In the genomic region with DNA sequence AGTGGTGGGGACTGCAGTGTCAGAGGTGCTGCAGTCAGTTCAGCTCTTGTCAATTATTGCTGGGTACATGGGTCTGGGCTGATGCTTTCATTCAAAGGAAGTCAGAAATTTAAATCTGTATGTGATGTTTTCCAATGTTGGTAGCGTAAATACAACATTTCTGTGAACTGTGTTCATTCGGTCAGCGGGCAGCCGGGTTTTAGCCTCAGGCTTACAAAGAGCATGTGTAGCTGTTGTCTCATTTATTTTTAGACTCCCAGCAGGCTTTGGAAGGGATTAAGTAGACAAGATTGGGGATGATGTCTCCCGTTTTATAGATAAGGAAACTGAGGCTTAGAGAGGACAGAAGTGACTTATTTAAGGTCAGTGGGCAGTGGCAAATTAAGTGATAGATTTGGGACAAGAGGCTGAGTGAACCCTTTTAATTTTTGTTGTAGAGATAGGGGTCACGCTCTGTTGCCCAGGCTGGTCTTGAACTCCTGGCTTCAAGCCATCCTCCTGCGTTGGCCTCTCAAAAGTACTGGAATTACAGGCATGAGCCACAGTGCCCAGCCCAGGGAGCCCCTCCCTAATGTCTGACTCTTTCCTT, we compare ENCODE assay signal across 20 cellular contexts. TPM values are rescaled to one million over a fixed set of nuclear protein-coding genes. Genes with fewer than 3 reads are reported as not detected.
DNase-seq lines count a peak whose midpoint lies in the region; ATAC-seq, FAIRE-seq and TF ChIP-seq lines count a peak whose summit lies in the region.
"Had no signal": no experiment of that assay in that cellular context is flagged by ENCODE, and none has a peak within 500 bp of the region (broad histone marks: within the 10 kb centered on the region; RNA-seq: fewer than 3 reads in every experiment).

No MANE protein-coding gene starts in this region.

- no peaks in the 10 kb centered on the region for H3K9me2 ChIP-seq in GM23338 (ENCODE audit: insufficient read depth)

- H3K4ac ChIP-seq in H1 (replicated peaks; ENCODE audit: insufficient read length, low read depth, low read length), result no peak overlapping the region

- peak overlapping the region; percentile 50; the same call in 1 of the 2 replicates for H2BK12ac ChIP-seq in H1 (ENCODE audit: low read depth, low read length)

- POLR2A ChIA-PET in H1 (lab: Charles Lee; ENCODE audit: partially characterized antibody), result interaction anchor here (0.7 kb wide), 2 partner anchors 15 to 117 kb away, joined by 3 read pairs; no protein-coding TSS in a partner anchor

- H3K27me3 ChIP-seq in GM23338 (ENCODE audit: insufficient read depth) (no peaks in the 10 kb centered on the region), OCI-LY3 (ENCODE audit: low read depth, low read length) (no peaks in the 10 kb centered on the region), H1 (replicated peaks in 1 of 4; ENCODE audit: control insufficient read depth in 3 of 4, extremely low read depth in 1 of 4, insufficient read depth in 3 of 4, low read length in 3 of 4) (no peaks in the 10 kb centered on the region), osteoblast (ENCODE audit: insufficient read depth, low read length) (no peaks in the 10 kb centered on the region)

- H3K9ac ChIP-seq in OCI-LY3 (ENCODE audit: low read length) (peak overlapping the region; percentile 35; the same call in 1 of the 2 replicates), H1 (replicated peaks in 1 of 4; ENCODE audit: extremely low read depth in 1 of 4, low read depth in 3 of 4, low read length in 3 of 4) (no peak overlapping the region)

- peaks cover 8% of the 10 kb centered on the region for H3K27me3 Mint-ChIP-seq in GM23338 (ENCODE audit: insufficient read depth, low read depth, poor library complexity)
- H3K27me3 Mint-ChIP-seq: CD4-positive, CD25-positive, alpha-beta regulatory T cell; IgD-negative memory B cell had no signal

- no peaks in the 10 kb centered on the region for H3F3A ChIP-seq in GM23338 (replicated peaks; ENCODE audit: low read depth)

- no peak overlapping the region for H2BK15ac ChIP-seq in H1 (ENCODE audit: low read length)

- no peak overlapping the region for H2AK5ac ChIP-seq in H1 (ENCODE audit: low read depth, low read length)

- no peaks in the 10 kb centered on the region for H3K36me3 Mint-ChIP-seq in GM23338 (ENCODE audit: low read depth)
- H3K36me3 Mint-ChIP-seq: CD4-positive, CD25-positive, alpha-beta regulatory T cell; IgD-negative memory B cell had no signal

- H3K56ac ChIP-seq in H1 (replicated peaks; ENCODE audit: insufficient read length, low read depth, low read length), result no peak overlapping the region

- H3K79me2 ChIP-seq in GM23338 (replicated peaks; ENCODE audit: insufficient read depth) (no peaks in the 10 kb centered on the region), OCI-LY3 (ENCODE audit: low read length) (no peaks in the 10 kb centered on the region), H1 (ENCODE audit: control insufficient read depth in 1 of 2, insufficient read depth in 2 of 2, low read length in 2 of 2) (no peaks in the 10 kb centered on the region), osteoblast (ENCODE audit: insufficient read depth, low read length) (no peaks in the 10 kb centered on the region)

- TF ChIP-seq EP300 in H1 (IDR thresholded peaks at IDR 0.05; ENCODE audit: borderline replicate concordance in 1 of 2, low read depth in 2 of 2, low read length in 2 of 2), result no peak

- H3K27ac ChIP-seq in GM23338 (ENCODE audit: low read depth), result no peak overlapping the region
- H3K27ac ChIP-seq in OCI-LY3 (ENCODE audit: low read length), result no peak overlapping the region
- H3K27ac ChIP-seq in H1 (ENCODE audit: low read depth, low read length), result no peak overlapping the region
- H3K27ac ChIP-seq in osteoblast (ENCODE audit: low read depth, low read length), result no peak overlapping the region
- H3K27ac ChIP-seq: HL-60 had no signal

- no peak overlapping the region for H3K14ac ChIP-seq in H1 (ENCODE audit: insufficient read length)

- WGBS in H1 (ENCODE audit: extremely low coverage in 1 of 2, insufficient coverage in 1 of 2, insufficient read length in 1 of 2, insufficient replicate concordance in 2 of 2, low coverage in 1 of 2, low lambda C conversion rate in 2 of 2, missing lambda C conversion rate in 1 of 2), 2 experiments, result 92% methylated on average over 7 of the region's 7 CpGs; no CpG with 5 or more reads in 1 of the 2 experiments

- no peak overlapping the region for H4K91ac ChIP-seq in H1 (replicated peaks; ENCODE audit: insufficient read length, low read length)

- no peaks in the 10 kb centered on the region for H3K9me3 Mint-ChIP-seq in GM23338
- H3K9me3 Mint-ChIP-seq: CD4-positive, CD25-positive, alpha-beta regulatory T cell; HFFc6; IgD-negative memory B cell had no signal

- H3K27ac Mint-ChIP-seq in GM23338, result no peak overlapping the region
- H3K27ac Mint-ChIP-seq: HFFc6 had no signal

- DNase-seq in GM23338 (ENCODE audit: low spot score) (no peak), H1 (ENCODE audit: low read depth in 1 of 2, low spot score in 2 of 2) (no peak), osteoblast (ENCODE audit: insufficient read length, low spot score, missing footprints) (no peak), HuH-7 (ENCODE audit: low spot score) (no peak), GM19240 (ENCODE audit: insufficient read length, low spot score) (no peak), kidney tubule cell (ENCODE audit: low spot score) (no peak)
- no peak for DNase-seq in activated CD4-positive, CD25-positive, alpha-beta regulatory T cell (lab: John Stamatoyannopoulos, UW)
- DNase-seq: NCI-H2081 treated with DMSO at 0.1 percent for 48 hours had no signal

- H3K18ac ChIP-seq in H1 (ENCODE audit: extremely low read depth, low read length), result no peak overlapping the region

- H3K4me3 ChIP-seq in GM23338 (no peak overlapping the region), OCI-LY3 (ENCODE audit: low read length) (peak overlapping the region; percentile 57), H1 (ENCODE audit: extremely low read depth in 1 of 4, insufficient read depth in 2 of 4, low read depth in 3 of 4, low read length in 4 of 4) (no peak overlapping the region), osteoblast (ENCODE audit: insufficient read depth, low read length) (no peak overlapping the region)

- H3K4me3 Mint-ChIP-seq in GM23338, result no peak overlapping the region
- H3K4me3 Mint-ChIP-seq: CD4-positive, CD25-positive, alpha-beta regulatory T cell; HFFc6; IgD-negative memory B cell had no signal

- H3K9me3 ChIP-seq in OCI-LY3 (ENCODE audit: insufficient read depth, low read length) (no peaks in the 10 kb centered on the region), H1 (ENCODE audit: insufficient read depth in 2 of 2, low read depth in 1 of 2, low read length in 1 of 2) (no peaks in the 10 kb centered on the region), osteoblast (ENCODE audit: low read depth, low read length) (no peaks in the 10 kb centered on the region)

- H3K4me2 ChIP-seq in GM23338, result no peak overlapping the region
- peak overlapping the region; percentile 69 for H3K4me2 ChIP-seq in OCI-LY3 (ENCODE audit: low read length)
- H3K4me2 ChIP-seq in H1 (ENCODE audit: insufficient read depth in 1 of 2, low read depth in 2 of 2, low read length in 2 of 2), result no peak overlapping the region
- peak overlapping the region; percentile 32 for H3K4me2 ChIP-seq in osteoblast (ENCODE audit: insufficient read depth, low read length)

- H3K36me3 ChIP-seq in GM23338 (ENCODE audit: insufficient read depth) (no peaks in the 10 kb centered on the region), OCI-LY3 (replicated peaks; ENCODE audit: low read depth, low read length) (no peaks in the 10 kb centered on the region), H1 (ENCODE audit: control insufficient read depth in 2 of 4, insufficient read depth in 4 of 4, low read length in 3 of 4) (no peaks in the 10 kb centered on the region), osteoblast (ENCODE audit: insufficient read depth, low read length) (no peaks in the 10 kb centered on the region)

- no peak for TF ChIP-seq RAD21 in H1 (IDR thresholded peaks at IDR 0.05 in 1 of 2, conservative IDR thresholded peaks at IDR 0.05 in 1 of 2; ENCODE audit: low read depth in 2 of 2, low read length in 2 of 2)

- CTCF ChIA-PET in H1 (lab: Charles Lee; ENCODE audit: partially characterized antibody), result interaction anchor here (0.6 to 5.1 kb wide), 32 partner anchors 9 to 823 kb away, joined by 3 to 32 read pairs (median 3); partner anchors contain the start of genes AQP8 and LCMT1

- no peaks in the 10 kb centered on the region for H3K79me1 ChIP-seq in H1 (ENCODE audit: low read depth, low read length)

- FAIRE-seq in H1 (lab: Jason Lieb, UNC), result no peak

- TF ChIP-seq POLR2A in H1 (IDR thresholded peaks at IDR 0.05; ENCODE audit: control extremely low read depth in 1 of 2, low read depth in 2 of 2, low read length in 2 of 2), result no peak

- H2AFZ ChIP-seq in GM23338 (peak overlapping the region; percentile 49; the same call in 1 of the 2 replicates), OCI-LY3 (ENCODE audit: low read depth, low read length) (peak overlapping the region; percentile 74; the same call in 1 of the 2 replicates), H1 (ENCODE audit: low read length) (peak overlapping the region; percentile 56; the same call in 1 of the 2 replicates), osteoblast (ENCODE audit: low read length) (peak overlapping the region; percentile 29)

- H3K4me1 Mint-ChIP-seq in GM23338, result peaks cover 3% of the 10 kb centered on the region

- H3K23me2 ChIP-seq in H1 (ENCODE audit: low read depth, low read length), result no peaks in the 10 kb centered on the region

- TF ChIP-seq CTCF in GM23338 (conservative IDR thresholded peaks at IDR 0.05; ENCODE audit: low read depth in 2 of 2), result no peak
- TF ChIP-seq CTCF in OCI-LY3 (IDR thresholded peaks at IDR 0.05; ENCODE audit: low read depth, low read length), result no peak
- no peak for TF ChIP-seq CTCF in H1 (IDR thresholded peaks at IDR 0.05; ENCODE audit: control extremely low read depth in 1 of 3, insufficient read depth in 1 of 3, low read depth in 1 of 3, low read length in 3 of 3)
- no peak for TF ChIP-seq CTCF in osteoblast (IDR thresholded peaks at IDR 0.05; ENCODE audit: extremely low read depth, low read depth, low read length)

- H4K8ac ChIP-seq in H1 (ENCODE audit: extremely low read depth, insufficient read depth, low read length), result no peak overlapping the region

- H2BK20ac ChIP-seq in H1 (ENCODE audit: low read length), result no peak overlapping the region

- H2BK120ac ChIP-seq in H1 (replicated peaks; ENCODE audit: low read depth, low read length), result no peak overlapping the region

- H4K5ac ChIP-seq in H1 (ENCODE audit: insufficient read length, low read depth, low read length), result no peak overlapping the region

- H3K23ac ChIP-seq in H1 (ENCODE audit: insufficient read length), result no peak overlapping the region

- H4K20me1 ChIP-seq in GM23338 (replicated peaks; ENCODE audit: insufficient read depth) (no peaks in the 10 kb centered on the region), OCI-LY3 (ENCODE audit: insufficient read depth, low read length) (no peaks in the 10 kb centered on the region), H1 (replicated peaks in 1 of 2; ENCODE audit: control insufficient read depth in 1 of 2, insufficient read depth in 2 of 2, low read length in 2 of 2) (no peaks in the 10 kb centered on the region), osteoblast (ENCODE audit: insufficient read depth, low read length) (no peaks in the 10 kb centered on the region)

- ATAC-seq in GM23338, result no peak

- no peaks in the 10 kb centered on the region for H3K4me1 ChIP-seq in GM23338 (ENCODE audit: insufficient read depth)
- H3K4me1 ChIP-seq in OCI-LY3 (ENCODE audit: low read length), result peaks cover 5% of the 10 kb centered on the region
- H3K4me1 ChIP-seq in H1 (replicated peaks in 1 of 4; ENCODE audit: control insufficient read depth in 3 of 4, insufficient read depth in 4 of 4, low read length in 3 of 4), result peaks cover 0 to 3% (median 2%) of the 10 kb centered on the region in 4 experiments; a peak in 3 of 7 replicates
- H3K4me1 ChIP-seq in osteoblast (ENCODE audit: insufficient read depth, low read length), result no peaks in the 10 kb centered on the region

- H2BK5ac ChIP-seq in H1 (ENCODE audit: low read depth, low read length), result no peak overlapping the region

RNA-seq across cellular contexts. Expression of gene AQP8, which starts 8.1 kb away (rescaled TPM):
- 0.58 TPM in 1 of 2 replicates, not detected in the other for total RNA-seq in GM23338 (2014; rRNA removed; shearing (Covaris generic))
- polyA plus RNA-seq in GM23338 (2016; fragmentation: Nextera tagmentation; extraction: Ambion mirVana), result not detected in 2 replicates
- not detected in 2 replicates for total RNA-seq in H1 (2021; fragmentation: NEBNext Ultra II Directional; extraction: Animal tissue kit (Norgen Biotek cat#: 25700))
- not detected in 2 replicates for polyA plus RNA-seq in H1 (2011; rRNA removed)
- polyA plus RNA-seq in H1 (2011; cell fraction: cytosol; rRNA removed), result not detected
- polyA plus RNA-seq in H1 (2011; cell fraction: nucleus; rRNA removed), result 0.09 TPM
- not detected in 4 replicates for polyA plus RNA-seq in H1 (2012, experiment 1 of 2)
- polyA plus RNA-seq in H1 (2012, experiment 2 of 2), result not detected
- 0.04 TPM for polyA plus RNA-seq in H1 (2013, experiment 1 of 2)
- polyA plus RNA-seq in H1 (2013, experiment 2 of 2), result not detected
- not detected in 2 replicates for polyA minus RNA-seq in H1 (2011; rRNA and poly(A)+ RNA removed)
- not detected for polyA minus RNA-seq in H1 (2011; cell fraction: cytosol; rRNA and poly(A)+ RNA removed)
- polyA minus RNA-seq in H1 (2011; cell fraction: nucleus; rRNA and poly(A)+ RNA removed), result not detected
- not detected in 2 replicates for total RNA-seq in osteoblast
- total RNA-seq: A673; CD4-positive, CD25-positive, alpha-beta regulatory T cell; H7; HFFc6; HT1080; MCF 10A; Right ventricle myocardium superior; SK-MEL-5 had no signal
- polyA plus RNA-seq: BJ; CD4-positive, CD25-positive, alpha-beta regulatory T cell; IgD-negative memory B cell had no signal

RNA-seq across cellular contexts. Expression of gene ZKSCAN2, which starts 32.8 kb away (rescaled TPM):
- total RNA-seq in GM23338 (2014; rRNA removed; shearing (Covaris generic)), result 7.4 and 8.8 TPM in 2 replicates
- polyA plus RNA-seq in GM23338 (2016; fragmentation: Nextera tagmentation; extraction: Ambion mirVana) (1.7 and 2.0 TPM in 2 replicates), H1 (2011; rRNA removed) (2.2 and 2.6 TPM in 2 replicates)
- 11.0 and 11.6 TPM in 2 replicates for total RNA-seq in H1 (2021; fragmentation: NEBNext Ultra II Directional; extraction: Animal tissue kit (Norgen Biotek cat#: 25700))
- polyA plus RNA-seq in H1 (2011; cell fraction: cytosol; rRNA removed), result 3.0 TPM
- 4.6 TPM for polyA plus RNA-seq in H1 (2011; cell fraction: nucleus; rRNA removed)
- polyA plus RNA-seq in H1 (2012, experiment 1 of 2), result 4.3 to 5.5 TPM (median 4.8 TPM) in 4 replicates
- polyA plus RNA-seq in H1 (2012, experiment 2 of 2), result 0.47 TPM
- polyA plus RNA-seq in H1 (2013, experiment 1 of 2), result 4.5 TPM
- polyA plus RNA-seq in H1 (2013, experiment 2 of 2), result 4.5 TPM
- polyA minus RNA-seq in H1 (2011; rRNA and poly(A)+ RNA removed), result 13.6 and 14.7 TPM in 2 replicates
- 12.3 TPM for polyA minus RNA-seq in H1 (2011; cell fraction: cytosol; rRNA and poly(A)+ RNA removed)
- polyA minus RNA-seq in H1 (2011; cell fraction: nucleus; rRNA and poly(A)+ RNA removed), result 14.0 TPM
- total RNA-seq in osteoblast, result 5.9 and 8.0 TPM in 2 replicates

Comparison
In these comparisons a context has a peak if more than half of its experiments do, and no peak if none do; other contexts are left out.
1. H3K4me2 ChIP-seq: peak in OCI-LY3 (single experiment) and osteoblast (single experiment); none in GM23338 (single experiment) and H1 (0 of 2).
2. Peak in every context shown above with its lines, with median percentiles within 50 percentile points of each other: H2AFZ ChIP-seq.